Comparison of ENCODE assay signal across 37 cellular contexts in the genomic region with DNA sequence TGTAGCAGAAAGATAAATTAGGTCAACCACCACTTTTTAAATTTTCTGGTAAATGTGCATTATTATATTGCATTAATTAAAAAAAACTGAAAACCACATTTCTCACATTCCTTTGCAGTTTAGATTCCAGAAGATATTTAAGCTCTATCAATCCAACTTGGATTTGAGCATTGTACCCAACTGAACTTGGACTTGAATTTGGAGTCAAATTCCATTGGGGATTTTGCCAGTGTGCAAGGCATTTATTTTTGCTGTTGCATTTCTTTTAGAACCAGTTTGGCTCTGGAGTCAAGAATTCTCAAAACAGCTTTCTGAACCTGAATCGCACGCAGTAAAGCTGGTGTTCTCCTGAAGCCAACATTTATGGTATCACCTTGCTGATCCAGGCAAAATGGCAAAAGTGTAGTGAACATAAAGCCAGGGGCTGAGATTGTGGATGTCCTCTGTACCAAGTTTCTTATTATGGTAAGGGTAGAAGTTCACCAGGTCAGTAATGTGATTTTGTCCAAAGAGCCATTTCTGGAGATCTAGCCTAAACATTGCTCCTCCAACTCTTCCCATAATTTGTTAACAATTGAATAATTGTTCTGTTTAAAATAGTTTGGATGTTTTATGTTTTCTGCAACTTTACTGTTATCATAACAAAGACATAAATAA.
"Had no signal": no experiment of that assay in that cellular context is flagged by ENCODE, and none has a peak within 500 bp of the region (broad histone marks: within the 10 kb centered on the region; RNA-seq: fewer than 3 reads in every experiment).

No MANE protein-coding gene starts in this region.

- H3K27ac Mint-ChIP-seq: activated B cell treated with CpG ODN at 0.5 μM for 24 hours; activated CD4-positive, alpha-beta memory T cell treated with anti-CD3 and anti-CD28 coated beads for 36 hours; activated CD4-positive, alpha-beta T cell treated with anti-CD3 and anti-CD28 coated beads, Interleukin-2, amount 10 ng/mL, durations not matched to agents 24 days and 14 days; activated CD8-positive, alpha-beta T cell treated with anti-CD3 and anti-CD28 coated beads for 36 hours; activated naive CD4-positive, alpha-beta T cell treated with anti-CD3 and anti-CD28 coated beads for 36 hours; activated naive CD8-positive, alpha-beta T cell; activated naive CD8-positive, alpha-beta T cell treated with anti-CD3 and anti-CD28 coated beads, Interleukin-2, amount 10 ng/mL, durations not matched to agents 7 days and 5 days; activated naive CD8-positive, alpha-beta T cell treated with anti-CD3 and anti-CD28 coated beads, Interleukin-2, amount 50 U/mL, for 24 hours; activated T-cell treated with anti-CD3 and anti-CD28 coated beads, Interleukin-2, amount 50 U/mL, for 72 hours; activated T-helper 1 cell treated with anti-CD3 and anti-CD28 coated beads, Interleukin-12 subunit alpha, Interleukin-12 subunit beta, Interleukin-2, Interleukin-4 antibody, amounts not matched to agents 30 ng/mL and 10 ng/mL and 1 ng/mL, durations not matched to agents 14 hours and 24 hours and 36 hours; activated T-helper 17 cell treated with anti-CD3 and anti-CD28 coated beads, Interleukin-2, amount 50 U/mL, for 72 hours; brain; T-helper 1 cell treated with Interleukin-12 subunit alpha and Interleukin-12 subunit beta and Interleukin-4 antibody, amounts not matched to agents 30 μg/mL and 1 μg/mL, for 36 hours; T-helper 2 cell treated with Interferon-gamma antibody and Interleukin-4, amounts not matched to agents 5 μg/mL and 100 μg/mL, for 36 hours had no signal

- H3K36me3 ChIP-seq: ascending aorta, cardiac muscle cell had no signal

- H3K4me3 ChIP-seq: ascending aorta, cardiac muscle cell had no signal

- H3K9me3 ChIP-seq: ascending aorta had no signal

- H3K27ac ChIP-seq: ascending aorta, cardiac muscle cell, VCaP had no signal

- H3K36me3 Mint-ChIP-seq: activated CD4-positive, alpha-beta memory T cell treated with anti-CD3 and anti-CD28 coated beads for 36 hours; activated naive CD8-positive, alpha-beta T cell; activated naive CD8-positive, alpha-beta T cell treated with anti-CD3 and anti-CD28 coated beads, Interleukin-2, amount 10 ng/mL, durations not matched to agents 7 days and 5 days; brain had no signal

- DNase-seq: activated B cell treated with CpG ODN at 0.5 μM for 24 hours; activated CD4-positive, alpha-beta memory T cell treated with anti-CD3 and anti-CD28 coated beads for 36 hours; activated CD4-positive, alpha-beta T cell treated with anti-CD3 and anti-CD28 coated beads for 4 hours; activated CD4-positive, alpha-beta T cell treated with anti-CD3 and anti-CD28 coated beads, Interleukin-2, amount 10 ng/mL, durations not matched to agents 24 days and 14 days; activated CD4-positive, alpha-beta T cell treated with anti-CD3 and anti-CD28 coated beads, Interleukin-2, amount 50 U/mL, for 1 hour; activated CD4-positive, alpha-beta T cell treated with anti-CD3 and anti-CD28 coated beads, Interleukin-2, amount 50 U/mL, for 4 hours; activated CD4-positive, CD25-positive, alpha-beta regulatory T cell treated with anti-CD3 and anti-CD28 coated beads, Interleukin-2, amount 50 U/mL, for 72 hours; activated CD8-positive, alpha-beta memory T cell treated with anti-CD3 and anti-CD28 coated beads, Interleukin-2, amount 50 U/mL, for 4 hours; activated CD8-positive, alpha-beta T cell treated with anti-CD3 and anti-CD28 coated beads for 36 hours; activated effector memory CD4-positive, alpha-beta T cell treated with anti-CD3 and anti-CD28 coated beads, Interleukin-2, amount 50 U/mL, for 16 hours; activated gamma-delta T cell treated with Interleukin-2 at 50 U/mL for 16 hours; activated naive CD4-positive, alpha-beta T cell; activated naive CD4-positive, alpha-beta T cell treated with anti-CD3 and anti-CD28 coated beads for 36 hours; activated naive CD4-positive, alpha-beta T cell treated with anti-CD3 and anti-CD28 coated beads, Interleukin-2, amount 50 U/mL, for 16 hours; activated naive CD8-positive, alpha-beta T cell treated with anti-CD3 and anti-CD28 coated beads, Interleukin-2, amount 10 ng/mL, durations not matched to agents 7 days and 5 days; activated naive CD8-positive, alpha-beta T cell treated with anti-CD3 and anti-CD28 coated beads, Interleukin-2, amount 50 U/mL, for 24 hours; activated T-cell treated with anti-CD3 and anti-CD28 coated beads for 4 hours; activated T-cell treated with anti-CD3 and anti-CD28 coated beads, Interleukin-2, amount 50 U/mL, for 1 hour; activated T-cell treated with anti-CD3 and anti-CD28 coated beads, Interleukin-2, amount 50 U/mL, for 4 hours; activated T-cell treated with anti-CD3 and anti-CD28 coated beads, Interleukin-2, amount 50 U/mL, for 72 hours; amygdala; anterior cingulate cortex; caudate nucleus; cerebellar nuclear complex; T-helper 1 cell; T-helper 2 cell; T-helper 9 cell had no signal

- H3K9me3 Mint-ChIP-seq: activated B cell treated with CpG ODN at 0.5 μM for 24 hours; activated CD4-positive, alpha-beta T cell treated with anti-CD3 and anti-CD28 coated beads, Interleukin-2, amount 10 ng/mL, durations not matched to agents 24 days and 14 days; brain had no signal

- H3K27me3 ChIP-seq: ascending aorta had no signal

- ATAC-seq: activated CD8-positive, alpha-beta T cell treated with anti-CD3 and anti-CD28 coated beads for 36 hours; activated naive CD8-positive, alpha-beta T cell treated with anti-CD3 and anti-CD28 coated beads, Interleukin-2, amount 50 U/mL, for 24 hours; activated T-cell treated with anti-CD3 and anti-CD28 coated beads, Interleukin-2, amount 50 U/mL, for 4 hours; activated T-cell treated with anti-CD3 and anti-CD28 coated beads, Interleukin-2, amount 50 U/mL, for 72 hours; activated T-helper 17 cell treated with anti-CD3 and anti-CD28 coated beads, Interleukin-2, amount 50 U/mL, for 72 hours had no signal

- H3K4me1 ChIP-seq: ascending aorta had no signal

- H3K4me3 Mint-ChIP-seq: activated B cell treated with CpG ODN at 0.5 μM for 24 hours; activated CD4-positive, alpha-beta memory T cell treated with anti-CD3 and anti-CD28 coated beads for 36 hours; activated CD4-positive, alpha-beta T cell treated with anti-CD3 and anti-CD28 coated beads, Interleukin-2, amount 10 ng/mL, durations not matched to agents 24 days and 14 days; activated CD8-positive, alpha-beta T cell treated with anti-CD3 and anti-CD28 coated beads for 36 hours; activated naive CD4-positive, alpha-beta T cell treated with anti-CD3 and anti-CD28 coated beads for 36 hours; activated naive CD8-positive, alpha-beta T cell; activated naive CD8-positive, alpha-beta T cell treated with anti-CD3 and anti-CD28 coated beads, Interleukin-2, amount 10 ng/mL, durations not matched to agents 7 days and 5 days; activated naive CD8-positive, alpha-beta T cell treated with anti-CD3 and anti-CD28 coated beads, Interleukin-2, amount 50 U/mL, for 24 hours; activated T-cell treated with anti-CD3 and anti-CD28 coated beads, Interleukin-2, amount 50 U/mL, for 4 hours; activated T-cell treated with anti-CD3 and anti-CD28 coated beads, Interleukin-2, amount 50 U/mL, for 72 hours; activated T-helper 1 cell treated with anti-CD3 and anti-CD28 coated beads, Interleukin-12 subunit alpha, Interleukin-12 subunit beta, Interleukin-2, Interleukin-4 antibody, amounts not matched to agents 30 ng/mL and 10 ng/mL and 1 ng/mL, durations not matched to agents 14 hours and 24 hours and 36 hours; activated T-helper 17 cell treated with anti-CD3 and anti-CD28 coated beads, Interleukin-2, amount 50 U/mL, for 72 hours; brain; central memory CD8-positive, alpha-beta T cell; T-helper 1 cell treated with Interleukin-12 subunit alpha and Interleukin-12 subunit beta and Interleukin-4 antibody, amounts not matched to agents 30 μg/mL and 1 μg/mL, for 36 hours; T-helper 2 cell treated with Interferon-gamma antibody and Interleukin-4, amounts not matched to agents 5 μg/mL and 100 μg/mL, for 36 hours had no signal

- H3K27me3 Mint-ChIP-seq: activated B cell treated with CpG ODN at 0.5 μM for 24 hours; activated CD4-positive, alpha-beta memory T cell treated with anti-CD3 and anti-CD28 coated beads for 36 hours; activated CD4-positive, alpha-beta T cell treated with anti-CD3 and anti-CD28 coated beads, Interleukin-2, amount 10 ng/mL, durations not matched to agents 24 days and 14 days; activated CD8-positive, alpha-beta T cell treated with anti-CD3 and anti-CD28 coated beads for 36 hours; activated naive CD8-positive, alpha-beta T cell; activated naive CD8-positive, alpha-beta T cell treated with anti-CD3 and anti-CD28 coated beads, Interleukin-2, amount 10 ng/mL, durations not matched to agents 7 days and 5 days; activated naive CD8-positive, alpha-beta T cell treated with anti-CD3 and anti-CD28 coated beads, Interleukin-2, amount 50 U/mL, for 24 hours; activated T-helper 17 cell treated with anti-CD3 and anti-CD28 coated beads, Interleukin-2, amount 50 U/mL, for 72 hours; brain; central memory CD8-positive, alpha-beta T cell had no signal

- H3K4me1 Mint-ChIP-seq: activated B cell treated with CpG ODN at 0.5 μM for 24 hours; activated CD4-positive, alpha-beta T cell treated with anti-CD3 and anti-CD28 coated beads, Interleukin-2, amount 10 ng/mL, durations not matched to agents 24 days and 14 days; activated naive CD8-positive, alpha-beta T cell treated with anti-CD3 and anti-CD28 coated beads, Interleukin-2, amount 10 ng/mL, durations not matched to agents 7 days and 5 days; activated naive CD8-positive, alpha-beta T cell treated with anti-CD3 and anti-CD28 coated beads, Interleukin-2, amount 50 U/mL, for 24 hours; activated T-helper 17 cell treated with anti-CD3 and anti-CD28 coated beads, Interleukin-2, amount 50 U/mL, for 72 hours; brain; central memory CD8-positive, alpha-beta T cell had no signal
